Comparison of ENCODE assay signal across 8 cellular contexts in the genomic region with DNA sequence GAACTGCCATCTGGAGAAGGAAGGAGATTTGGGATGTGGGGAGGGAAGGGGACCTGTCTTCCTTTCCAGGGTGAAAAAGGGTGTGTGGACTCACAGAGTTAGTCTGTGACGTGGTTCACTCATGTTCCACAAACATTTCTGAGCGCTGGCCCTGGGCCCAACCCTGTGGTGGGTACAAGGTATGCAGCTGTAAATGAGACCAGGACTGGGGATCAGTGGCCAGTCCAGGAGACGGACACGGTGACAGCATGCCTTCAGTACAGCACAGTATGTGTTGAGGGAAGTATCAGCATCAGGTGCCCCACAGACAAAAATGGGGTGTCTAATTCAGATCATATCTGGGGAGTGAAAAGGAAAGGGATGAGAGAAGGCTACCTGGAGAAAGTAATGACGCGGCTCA. TPM values are rescaled to one million over a fixed set of nuclear protein-coding genes. Genes with fewer than 3 reads are reported as not detected.
"Had no signal": no experiment of that assay in that cellular context is flagged by ENCODE, and none has a peak within 500 bp of the region (broad histone marks: within the 10 kb centered on the region; RNA-seq: fewer than 3 reads in every experiment).

No MANE protein-coding gene starts in this region.

- H3K4me3 Mint-ChIP-seq: GM23338, H9 had no signal

- H3K27ac Mint-ChIP-seq: GM23338 had no signal

- DNase-seq: H9, HCEC 1CT had no signal

- H3K4me3 ChIP-seq: GM23338, K562 had no signal

- FAIRE-seq: H1, H54, HepG2, K562 had no signal

- H3K9me3 Mint-ChIP-seq: GM23338, H9 had no signal

RNA-seq across cellular contexts. Expression of a gene that starts 5.5 kb away (rescaled TPM):
- total RNA-seq: H1, H9, HepG2, HT-29 had no signal
- polyA plus RNA-seq: GM23338, H1, HepG2 had no signal

RNA-seq across cellular contexts. Expression of a gene that starts 20.3 kb away (rescaled TPM):
- total RNA-seq: GM23338, H1, H9, HepG2, HT-29, K562 had no signal
- polyA plus RNA-seq: GM23338, H1, HepG2, K562 had no signal

RNA-seq across cellular contexts. Expression of a gene that starts 38.9 kb away (rescaled TPM):
- total RNA-seq: HepG2, HT-29, K562 had no signal
- polyA plus RNA-seq: HepG2, K562 had no signal

RNA-seq across cellular contexts. Expression of a gene that starts 51.3 kb away (rescaled TPM):
- total RNA-seq: HepG2, HT-29 had no signal
- polyA plus RNA-seq: HepG2 had no signal
